ENCODE assay signal across 1 cellular context in genomic region chr6:161373905-161374451, GRCh38.
A peak's percentile ranks its signal among the peaks of the same experiment; 100 is the strongest.
TF ChIP-seq lines count a peak whose summit lies in the region.

No MANE protein-coding gene starts in this region.

TF ChIP-seq in K562, 482 proteins besides CTCF, POLR2A, EP300 and RAD21 (continued from another document and continues in another):
- TF ChIP-seq ZNF518B (CRISPR knock-in tag; IDR thresholded peaks at IDR 0.05), result no peak
- TF ChIP-seq ZSCAN32 (CRISPR knock-in tag; IDR thresholded peaks at IDR 0.05), result no peak
- no peak for TF ChIP-seq RBM34 (IDR thresholded peaks at IDR 0.05; ENCODE audit: borderline replicate concordance, insufficient read depth, low read length)
- TF ChIP-seq SIRT6 (IDR thresholded peaks at IDR 0.05; ENCODE audit: low read depth, low read length), result no peak
- TF ChIP-seq SNIP1 (IDR thresholded peaks at IDR 0.05; ENCODE audit: low read depth), result no peak
- no peak for TF ChIP-seq JUNB (CRISPR knock-in tag; conservative IDR thresholded peaks at IDR 0.05)
- TF ChIP-seq ZNF740 (CRISPR knock-in tag; IDR thresholded peaks at IDR 0.05), result peak; percentile 59
- no peak for TF ChIP-seq ZNF740 (tag; IDR thresholded peaks at IDR 0.05)
- no peak for TF ChIP-seq NFXL1 (CRISPR knock-in tag; IDR thresholded peaks at IDR 0.05)
- TF ChIP-seq NCOR1 (IDR thresholded peaks at IDR 0.05), result no peak
- no peak for TF ChIP-seq RBM17 (IDR thresholded peaks at IDR 0.05; ENCODE audit: borderline replicate concordance, low read depth, low read length)
- no peak for TF ChIP-seq KDM5B (IDR thresholded peaks at IDR 0.05; ENCODE audit: insufficient replicate concordance, low read depth, low read length)
- TF ChIP-seq NR3C1 (CRISPR knock-in tag; IDR thresholded peaks at IDR 0.05), result no peak
- TF ChIP-seq SMC3 (conservative IDR thresholded peaks at IDR 0.05; ENCODE audit: insufficient read depth, low read depth, low read length), result peak; percentile 99
- TF ChIP-seq PTBP1 (IDR thresholded peaks at IDR 0.05; ENCODE audit: low read depth, low read length), result no peak
- TF ChIP-seq FOXP1 (CRISPR knock-in tag; IDR thresholded peaks at IDR 0.05), result no peak
- TF ChIP-seq ZNF224 (CRISPR knock-in tag; IDR thresholded peaks at IDR 0.05), result no peak
- TF ChIP-seq SREBF1 (IDR thresholded peaks at IDR 0.05; ENCODE audit: borderline replicate concordance, low read depth, low read length), result no peak
- TF ChIP-seq CUX1 (CRISPR knock-in tag; IDR thresholded peaks at IDR 0.05), result no peak
- no peak for TF ChIP-seq SAP30 (IDR thresholded peaks at IDR 0.05; ENCODE audit: borderline replicate concordance, insufficient read depth, low read depth, low read length, poor library complexity, severe bottlenecking)
- TF ChIP-seq KDM4B (IDR thresholded peaks at IDR 0.05; ENCODE audit: borderline replicate concordance in 2 of 2, low read depth in 1 of 2), result no peak
- TF ChIP-seq ZNF232 (CRISPR knock-in tag; IDR thresholded peaks at IDR 0.05), result no peak
- TF ChIP-seq ZKSCAN8 (CRISPR knock-in tag; IDR thresholded peaks at IDR 0.05), result no peak
- no peak for TF ChIP-seq ZNF592 (IDR thresholded peaks at IDR 0.05)
- TF ChIP-seq HDAC1 (IDR thresholded peaks at IDR 0.05), result peak in 1 of 2 experiments; percentile 73; a peak in 2 of 4 replicates
- TF ChIP-seq SRSF7 (optimal IDR thresholded peaks at IDR 0.05; ENCODE audit: low read depth, low read length), result no peak
- no peak for TF ChIP-seq MXI1 (IDR thresholded peaks at IDR 0.05; ENCODE audit: low read depth, low read length)
- TF ChIP-seq RBM39 (optimal IDR thresholded peaks at IDR 0.05; ENCODE audit: low read depth, low read length), result no peak
- TF ChIP-seq PKNOX1 (IDR thresholded peaks at IDR 0.05), result 0 out of 2 replicates have a peak, but pooled peaks have one; percentile 14
- no peak for TF ChIP-seq EZH2 (IDR thresholded peaks at IDR 0.05; ENCODE audit: borderline replicate concordance, low read depth, low read length)
- no peak for TF ChIP-seq HES1 (IDR thresholded peaks at IDR 0.05; ENCODE audit: low read depth)
- TF ChIP-seq ZNF512 (tag; IDR thresholded peaks at IDR 0.05), result no peak
- no peak for TF ChIP-seq SUPT5H (IDR thresholded peaks at IDR 0.05)
- no peak for TF ChIP-seq RNF219 (CRISPR knock-in tag; IDR thresholded peaks at IDR 0.05)
- no peak for TF ChIP-seq FOSL1 (tag; conservative IDR thresholded peaks at IDR 0.05)
- TF ChIP-seq ZNF239 (CRISPR knock-in tag; IDR thresholded peaks at IDR 0.05), result no peak
- no peak for TF ChIP-seq PBX2 (CRISPR knock-in tag; IDR thresholded peaks at IDR 0.05; ENCODE audit: low read depth)
- no peak for TF ChIP-seq PBX2 (tag; conservative IDR thresholded peaks at IDR 0.05; ENCODE audit: low read depth)
- no peak for TF ChIP-seq ZFX (CRISPR knock-in tag; IDR thresholded peaks at IDR 0.05)
- TF ChIP-seq ZNF282 (CRISPR knock-in tag; IDR thresholded peaks at IDR 0.05), result no peak
- TF ChIP-seq ADNP (tag; IDR thresholded peaks at IDR 0.05), result no peak
